10 cellular contexts compared by ENCODE assay signal in the genomic region with DNA sequence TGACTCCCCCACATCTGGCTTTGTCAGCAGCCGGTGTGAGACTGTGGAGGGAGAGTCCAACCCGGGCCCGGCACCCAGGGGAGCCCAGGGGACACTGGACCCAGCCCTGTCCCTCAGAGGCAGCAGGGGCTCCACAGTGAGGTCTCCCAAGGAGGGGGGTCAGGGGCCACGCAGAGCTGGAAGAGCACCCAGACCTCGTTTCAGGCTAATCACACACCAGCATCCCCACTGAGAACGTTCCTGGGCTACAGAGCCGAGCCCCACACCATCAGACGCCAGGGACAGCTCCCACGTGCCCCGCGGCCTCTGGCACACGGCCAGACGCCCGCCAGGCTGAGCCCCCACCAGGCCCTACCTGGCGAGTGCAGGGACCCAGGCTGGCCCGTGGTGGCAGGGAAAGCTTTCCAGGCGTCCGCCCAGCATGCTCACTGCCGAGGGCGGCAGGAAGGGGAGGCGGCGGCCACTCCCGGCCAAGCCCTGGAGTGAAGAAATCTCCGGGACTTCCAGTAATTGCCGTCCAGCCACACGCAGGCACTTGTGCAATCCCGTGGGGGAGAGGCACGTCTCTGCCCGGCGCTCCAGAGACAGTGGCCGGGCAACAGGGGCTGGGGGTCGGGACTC. TPM values are rescaled to one million over a fixed set of nuclear protein-coding genes. Genes with fewer than 3 reads are reported as not detected.
DNase-seq lines count a peak whose midpoint lies in the region; ATAC-seq, FAIRE-seq and TF ChIP-seq lines count a peak whose summit lies in the region.
"Had no signal": no experiment of that assay in that cellular context is flagged by ENCODE, and none has a peak within 500 bp of the region (broad histone marks: within the 10 kb centered on the region; RNA-seq: fewer than 3 reads in every experiment).

No MANE protein-coding gene starts in this region.

- H3K4me1 Mint-ChIP-seq in stimulated activated naive B cell treated with anti-CD40 and anti-IgM and Interleukin-4, amounts not matched to agents 10 μg/mL and 1 μg/mL and 100 μg/mL, for 72 hours = peaks cover 4 to 8% of the 10 kb centered on the region in 2 donors

- no peaks in the 10 kb centered on the region for H3K27me3 ChIP-seq in duodenal mucosa (ENCODE audit: control insufficient read depth in 1 of 2, insufficient read depth in 2 of 2, low read length in 2 of 2)
- H3K27me3 ChIP-seq in upper lobe of right lung = no peaks in the 10 kb centered on the region

- ATAC-seq in upper lobe of right lung = peak; percentile 85
- no peak for ATAC-seq in HG03045 (IDR thresholded peaks at IDR 0.05; ENCODE audit: unreplicated experiment)
- no peak for ATAC-seq in stimulated activated naive B cell treated with anti-CD40 and anti-IgM and Interleukin-4, amounts not matched to agents 10 μg/mL and 1 μg/mL and 100 μg/mL, for 72 hours (replicated peaks)
- ATAC-seq: T-cell had no signal

- H3K4me3 Mint-ChIP-seq in stimulated activated naive B cell treated with anti-CD40 and anti-IgM and Interleukin-4, amounts not matched to agents 10 μg/mL and 1 μg/mL and 100 μg/mL, for 72 hours = no peak overlapping the region
- H3K4me3 Mint-ChIP-seq: stimulated activated naive CD8-positive, alpha-beta T cell treated with anti-CD3 and anti-CD28 coated beads, Interleukin-15, Interleukin-2, amounts not matched to agents 100 ng/mL and 50 ng/mL, for 24 hours; T-cell had no signal

- intact Hi-C loops in upper lobe of right lung (cut with DNase I) = no loop called here

- H3K4me3 ChIP-seq in duodenal mucosa (ENCODE audit: low read depth in 1 of 2, low read length in 2 of 2) (peak overlapping the region in 1 of 2 donors; percentile 10), upper lobe of right lung (peak overlapping the region; percentile 45)

- no peaks in the 10 kb centered on the region for H3K9me3 Mint-ChIP-seq in stimulated activated naive B cell treated with anti-CD40 and anti-IgM and Interleukin-4, amounts not matched to agents 10 μg/mL and 1 μg/mL and 100 μg/mL, for 72 hours
- H3K9me3 Mint-ChIP-seq: stimulated activated naive CD8-positive, alpha-beta T cell treated with anti-CD3 and anti-CD28 coated beads, Interleukin-15, Interleukin-2, amounts not matched to agents 100 ng/mL and 50 ng/mL, for 24 hours; T-cell had no signal

- peaks cover 14 to 18% of the 10 kb centered on the region in 2 donors for H3K36me3 Mint-ChIP-seq in stimulated activated naive B cell treated with anti-CD40 and anti-IgM and Interleukin-4, amounts not matched to agents 10 μg/mL and 1 μg/mL and 100 μg/mL, for 72 hours

- FAIRE-seq in GM19239 (lab: Jason Lieb, UNC) = no peak

- no peak overlapping the region for H3K27ac Mint-ChIP-seq in stimulated activated naive B cell treated with anti-CD40 and anti-IgM and Interleukin-4, amounts not matched to agents 10 μg/mL and 1 μg/mL and 100 μg/mL, for 72 hours
- H3K27ac Mint-ChIP-seq: stimulated activated naive CD8-positive, alpha-beta T cell treated with anti-CD3 and anti-CD28 coated beads, Interleukin-15, Interleukin-2, amounts not matched to agents 100 ng/mL and 50 ng/mL, for 24 hours; T-cell had no signal

- H3K4me1 ChIP-seq in duodenal mucosa (ENCODE audit: control insufficient read depth in 1 of 2, insufficient read depth in 2 of 2, low read length in 2 of 2) (peaks cover 14 to 17% of the 10 kb centered on the region in 2 donors), upper lobe of right lung (peaks cover 54% of the 10 kb centered on the region)

- H3K9me3 ChIP-seq in duodenal mucosa (ENCODE audit: control insufficient read depth in 1 of 2, low read length in 2 of 2) (no peaks in the 10 kb centered on the region), upper lobe of right lung (no peaks in the 10 kb centered on the region)

- no peak for TF ChIP-seq CTCF in upper lobe of right lung (IDR thresholded peaks at IDR 0.05)

- H3K9ac ChIP-seq in duodenal mucosa (ENCODE audit: low read depth in 1 of 2, low read length in 2 of 2) = peak overlapping the region in 1 of 2 donors; percentile 25

- peak overlapping the region; percentile 68 for H3K27ac ChIP-seq in duodenal mucosa (ENCODE audit: low read depth, low read length)
- H3K27ac ChIP-seq in upper lobe of right lung = peak overlapping the region; percentile 97

- peak; percentile 93 for DNase-seq in NCI-H226
- DNase-seq in lung microvascular endothelial cell (ENCODE audit: low read depth in 2 of 2) = peak; percentile 64 to 79
- peak; percentile 96 for DNase-seq in upper lobe of right lung
- no peak for DNase-seq in activated CD4-positive, alpha-beta T cell treated with anti-CD3 and anti-CD28 coated beads for 4 hours
- DNase-seq in GM19239 (ENCODE audit: insufficient read length, low spot score) = no peak
- no peak for DNase-seq in stimulated activated naive B cell treated with anti-CD40 and anti-IgM and Interleukin-4, amounts not matched to agents 10 μg/mL and 1 μg/mL and 100 μg/mL, for 72 hours

- no peaks in the 10 kb centered on the region for H3K27me3 Mint-ChIP-seq in stimulated activated naive B cell treated with anti-CD40 and anti-IgM and Interleukin-4, amounts not matched to agents 10 μg/mL and 1 μg/mL and 100 μg/mL, for 72 hours
- H3K27me3 Mint-ChIP-seq: stimulated activated naive CD8-positive, alpha-beta T cell treated with anti-CD3 and anti-CD28 coated beads, Interleukin-15, Interleukin-2, amounts not matched to agents 100 ng/mL and 50 ng/mL, for 24 hours; T-cell had no signal

- H3K36me3 ChIP-seq in duodenal mucosa (ENCODE audit: control insufficient read depth in 1 of 2, insufficient read depth in 2 of 2, low read length in 2 of 2) = peaks cover 11 to 13% of the 10 kb centered on the region in 2 donors
- H3K36me3 ChIP-seq in upper lobe of right lung = peaks cover 26% of the 10 kb centered on the region

RNA-seq across cellular contexts. Expression of a gene that starts 19.2 kb away (rescaled TPM):
- total RNA-seq in lung microvascular endothelial cell (14.8 and 28.2 TPM in 2 replicates), upper lobe of right lung (125 TPM)

RNA-seq across cellular contexts. Expression of a gene that starts 50.7 kb away (rescaled TPM):
- 46.6 and 70.4 TPM in 2 replicates for total RNA-seq in lung microvascular endothelial cell
- total RNA-seq in upper lobe of right lung = 51.8 TPM

RNA-seq across cellular contexts. Expression of a gene that starts 51.0 kb away (rescaled TPM):
- 415 and 423 TPM in 2 replicates for total RNA-seq in lung microvascular endothelial cell
- total RNA-seq in upper lobe of right lung = 387 TPM

RNA-seq across cellular contexts. Expression of a gene that starts 59.7 kb away (rescaled TPM):
- total RNA-seq in lung microvascular endothelial cell (50.4 and 63.4 TPM in 2 replicates), upper lobe of right lung (155 TPM)

Comparison
In these comparisons a context has a peak if more than half of its experiments do, and no peak if none do; other contexts are left out.
1. DNase-seq: peak in NCI-H226 (single experiment), lung microvascular endothelial cell (2 of 2) and upper lobe of right lung (single experiment); none in activated CD4-positive, alpha-beta T cell treated with anti-CD3 and anti-CD28 coated beads for 4 hours (0 of 2), GM19239 (single experiment) and stimulated activated naive B cell treated with anti-CD40 and anti-IgM and Interleukin-4, amounts not matched to agents 10 μg/mL and 1 μg/mL and 100 μg/mL, for 72 hours (single experiment).